Comparison of ENCODE assay signal across 3 cellular contexts in the genomic region with DNA sequence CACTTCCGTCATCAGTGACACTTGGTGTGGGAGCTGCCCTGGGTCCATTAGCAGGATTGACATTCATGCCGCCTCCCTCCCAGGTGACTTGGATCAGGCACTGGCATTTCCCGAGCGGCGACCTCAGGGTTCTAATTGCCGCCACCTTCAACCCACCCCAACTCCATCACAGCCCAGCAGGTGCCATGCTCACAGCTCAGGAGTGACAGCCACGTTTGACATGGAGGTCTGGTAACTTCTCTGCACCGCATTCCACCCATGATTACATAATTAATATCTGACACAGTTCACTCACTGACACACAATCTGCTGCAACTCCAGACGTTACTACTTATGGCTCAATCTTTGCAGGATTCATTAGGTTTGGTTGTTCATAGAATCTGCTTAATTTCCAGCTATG.
"Had no signal": no experiment of that assay in that cellular context is flagged by ENCODE, and none has a peak within 500 bp of the region (broad histone marks: within the 10 kb centered on the region; RNA-seq: fewer than 3 reads in every experiment).

No MANE protein-coding gene starts in this region.

- H3K4me3 ChIP-seq: GM12878 had no signal

- DNase-seq: GDM1, GF-D8 had no signal
